Comparison of ENCODE assay signal across 9 cellular contexts in the genomic region with DNA sequence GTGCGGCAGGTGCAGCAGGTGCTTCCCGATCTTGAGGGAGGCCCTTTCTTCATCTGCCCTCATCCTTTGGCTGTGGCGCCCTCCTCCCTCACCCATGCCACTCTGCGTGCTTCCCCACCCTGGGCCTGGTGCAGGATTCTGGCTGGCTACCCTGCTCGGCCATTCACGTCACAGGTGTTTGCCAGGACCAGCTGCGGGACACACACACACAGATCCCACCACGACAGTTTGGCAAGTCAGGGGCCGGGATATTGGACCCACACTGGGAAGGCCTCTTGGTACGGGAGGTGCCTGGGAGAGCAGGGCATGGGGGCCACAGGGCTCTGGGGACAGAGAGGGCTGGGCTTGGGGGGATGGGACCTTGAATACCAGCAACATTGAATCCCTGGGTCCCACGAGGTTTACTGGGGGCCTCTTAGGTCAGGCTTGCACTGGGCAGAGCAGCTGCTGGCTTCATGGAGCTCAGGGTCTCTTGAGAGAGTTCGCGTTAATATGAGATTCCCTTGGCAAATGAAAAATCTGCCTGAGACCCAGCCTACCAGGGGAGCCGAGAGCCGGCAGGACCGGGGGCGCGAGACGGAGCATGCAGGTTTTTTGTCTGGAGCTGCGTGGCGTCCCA. TPM values are rescaled to one million over a fixed set of nuclear protein-coding genes. Genes with fewer than 3 reads are reported as not detected.
DNase-seq lines count a peak whose midpoint lies in the region; ATAC-seq and TF ChIP-seq lines count a peak whose summit lies in the region.
"Had no signal": no experiment of that assay in that cellular context is flagged by ENCODE, and none has a peak within 500 bp of the region (broad histone marks: within the 10 kb centered on the region; RNA-seq: fewer than 3 reads in every experiment).

No MANE protein-coding gene starts in this region.

- TF ChIP-seq CTCF in PC-3 (conservative IDR thresholded peaks at IDR 0.05; ENCODE audit: low read depth, low read length) = no peak
- no peak for TF ChIP-seq CTCF in breast epithelium (IDR thresholded peaks at IDR 0.05)

- peak; percentile 43 for DNase-seq in NCI-H2107 treated with DMSO at 0.1 percent for 48 hours (lab: John Stamatoyannopoulos, UW; ENCODE audit: unreplicated experiment)
- DNase-seq in NCI-H2107 (lab: John Stamatoyannopoulos, UW) = no peak
- no peak for DNase-seq in effector memory CD4-positive, alpha-beta T cell
- no peak for DNase-seq in NCI-H345 treated with DMSO at 0.1 percent for 48 hours (lab: John Stamatoyannopoulos, UW; ENCODE audit: unreplicated experiment)
- DNase-seq in PC-3 = no peak
- DNase-seq in breast epithelium (ENCODE audit: low spot score in 2 of 2) = no peak

- POLR2A ChIA-PET in PC-3 (lab: Charles Lee; ENCODE audit: unreplicated experiment) = no interaction called here

- H3K4me2 ChIP-seq in PC-3 (ENCODE audit: low read length) = no peak overlapping the region
- H3K4me2 ChIP-seq: A549 had no signal

- H3K9ac ChIP-seq in PC-3 (ENCODE audit: low read length) = no peak overlapping the region

- H4K20me1 ChIP-seq in PC-3 (ENCODE audit: low read length) = no peaks in the 10 kb centered on the region

- peaks cover 5% of the 10 kb centered on the region for H3K36me3 ChIP-seq in effector memory CD4-positive, alpha-beta T cell (ENCODE audit: control insufficient read depth, insufficient read depth, low read length)
- H3K36me3 ChIP-seq in PC-3 (ENCODE audit: low read depth, low read length) = no peaks in the 10 kb centered on the region
- no peaks in the 10 kb centered on the region for H3K36me3 ChIP-seq in breast epithelium

- H3F3A ChIP-seq in PC-3 (ENCODE audit: low read length, unreplicated experiment) = no peaks in the 10 kb centered on the region

- H3K9me3 ChIP-seq in effector memory CD4-positive, alpha-beta T cell (ENCODE audit: control insufficient read depth, low read length) = no peaks in the 10 kb centered on the region
- H3K9me3 ChIP-seq in PC-3 (ENCODE audit: low read length) (no peaks in the 10 kb centered on the region), breast epithelium (no peaks in the 10 kb centered on the region)
- H3K9me3 ChIP-seq: A549 had no signal

- peak overlapping the region; percentile 72 for H3K27ac ChIP-seq in effector memory CD4-positive, alpha-beta T cell (ENCODE audit: insufficient read depth, low read length, poor library complexity, severe bottlenecking)
- H3K27ac ChIP-seq in skin epidermis (peak overlapping the region in 20 of 21 experiments; percentile 4 to 99 (median 72)), PC-3 (ENCODE audit: low read length) (no peak overlapping the region), breast epithelium (no peak overlapping the region)
- H3K27ac ChIP-seq: A549 had no signal

- CTCF ChIA-PET in PC-3 (lab: Charles Lee) = no interaction called here

- no TSS peak for BruUV-seq in PC-3 (replicated peaks; lab: Mats Ljungman, UMichigan)

- H3K27me3 ChIP-seq in effector memory CD4-positive, alpha-beta T cell (replicated peaks; ENCODE audit: control insufficient read depth, insufficient read depth, low read length, poor library complexity, severe bottlenecking) = no peaks in the 10 kb centered on the region
- H3K27me3 ChIP-seq in PC-3 (ENCODE audit: low read length) = no peaks in the 10 kb centered on the region
- no peaks in the 10 kb centered on the region for H3K27me3 ChIP-seq in breast epithelium

- peak; percentile 4 for ATAC-seq in HG03439 (IDR thresholded peaks at IDR 0.05; ENCODE audit: unreplicated experiment)
- ATAC-seq in PC-3 = no peak
- ATAC-seq: A549 had no signal

- no peaks in the 10 kb centered on the region for H3K9me2 ChIP-seq in PC-3 (replicated peaks; ENCODE audit: low read length)

- H3K79me2 ChIP-seq in PC-3 (ENCODE audit: low read length) = no peaks in the 10 kb centered on the region

- no peak for TF ChIP-seq POLR2A in breast epithelium (IDR thresholded peaks at IDR 0.05)

- peak overlapping the region; percentile 37 for H3K4me3 ChIP-seq in effector memory CD4-positive, alpha-beta T cell (ENCODE audit: insufficient read depth, low read depth, low read length, poor library complexity, severe bottlenecking)
- H3K4me3 ChIP-seq in skin epidermis = peak overlapping the region in 5 of 7 experiments; percentile 3 to 21 (median 12)
- no peak overlapping the region for H3K4me3 ChIP-seq in PC-3 (ENCODE audit: low read length)
- H3K4me3 ChIP-seq in breast epithelium = no peak overlapping the region
- H3K4me3 ChIP-seq: A549 had no signal

- intact Hi-C loops in PC-3 (cut with micrococcal nuclease) = no loop called here
- intact Hi-C loops in breast epithelium (cut with DNase I; ENCODE audit: low total_unique reads) = no loop called here

- H3K4me1 ChIP-seq in effector memory CD4-positive, alpha-beta T cell (ENCODE audit: control insufficient read depth, insufficient read depth, low read length, poor library complexity, severe bottlenecking) = peaks cover 80% of the 10 kb centered on the region
- H3K4me1 ChIP-seq in PC-3 (ENCODE audit: insufficient read depth, low read length) = no peaks in the 10 kb centered on the region
- H3K4me1 ChIP-seq in breast epithelium = no peaks in the 10 kb centered on the region

- no peak overlapping the region for H2AFZ ChIP-seq in PC-3 (ENCODE audit: low read length)

RNA-seq across cellular contexts. Expression of a gene that starts 15.1 kb away (rescaled TPM):
- total RNA-seq in PC-3 (2014; rRNA removed) (13.1 and 14.1 TPM in 2 replicates), breast epithelium (10 to 100 TPM in 2 of 3 donors, 1 to 10 TPM in 1; 6.2 to 30.7 (median 10.2) TPM)

Comparison
In these comparisons a context has a peak if more than half of its experiments do, and no peak if none do; other contexts are left out.
1. H3K27ac ChIP-seq: peak in effector memory CD4-positive, alpha-beta T cell (single experiment) and skin epidermis (20 of 21); none in PC-3 (single experiment) and breast epithelium (0 of 2).
2. H3K4me3 ChIP-seq: peak in effector memory CD4-positive, alpha-beta T cell (single experiment) and skin epidermis (5 of 7); none in PC-3 (single experiment) and breast epithelium (0 of 3).